ENCODE assay signal across 2 cellular contexts in the genomic region with DNA sequence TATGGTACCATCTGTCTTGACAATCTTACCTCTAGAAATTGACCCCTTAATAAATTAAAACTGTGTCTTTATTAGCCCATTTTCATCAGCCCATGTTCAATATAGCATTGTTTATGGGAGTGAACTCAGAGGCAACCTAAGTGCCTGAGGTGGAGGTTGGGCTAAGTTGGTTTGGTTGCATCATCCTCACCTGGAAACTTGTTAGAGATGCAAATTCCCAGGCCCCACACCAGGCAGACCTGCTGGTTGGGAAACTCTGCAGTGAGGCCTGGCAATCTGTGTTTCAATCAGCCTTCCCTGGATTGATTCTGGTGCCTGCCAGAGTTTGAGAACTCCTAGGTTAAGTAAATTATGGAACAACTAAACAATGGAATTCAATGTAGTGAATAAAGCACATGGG.
TF ChIP-seq lines count a peak whose summit lies in the region.

No MANE protein-coding gene starts in this region.

TF ChIP-seq in GM23338, 12 proteins besides CTCF, POLR2A, EP300 and RAD21:
- no peak for TF ChIP-seq ZNF114 (CRISPR knock-in tag; IDR thresholded peaks at IDR 0.05)
- TF ChIP-seq, protein P1, sequence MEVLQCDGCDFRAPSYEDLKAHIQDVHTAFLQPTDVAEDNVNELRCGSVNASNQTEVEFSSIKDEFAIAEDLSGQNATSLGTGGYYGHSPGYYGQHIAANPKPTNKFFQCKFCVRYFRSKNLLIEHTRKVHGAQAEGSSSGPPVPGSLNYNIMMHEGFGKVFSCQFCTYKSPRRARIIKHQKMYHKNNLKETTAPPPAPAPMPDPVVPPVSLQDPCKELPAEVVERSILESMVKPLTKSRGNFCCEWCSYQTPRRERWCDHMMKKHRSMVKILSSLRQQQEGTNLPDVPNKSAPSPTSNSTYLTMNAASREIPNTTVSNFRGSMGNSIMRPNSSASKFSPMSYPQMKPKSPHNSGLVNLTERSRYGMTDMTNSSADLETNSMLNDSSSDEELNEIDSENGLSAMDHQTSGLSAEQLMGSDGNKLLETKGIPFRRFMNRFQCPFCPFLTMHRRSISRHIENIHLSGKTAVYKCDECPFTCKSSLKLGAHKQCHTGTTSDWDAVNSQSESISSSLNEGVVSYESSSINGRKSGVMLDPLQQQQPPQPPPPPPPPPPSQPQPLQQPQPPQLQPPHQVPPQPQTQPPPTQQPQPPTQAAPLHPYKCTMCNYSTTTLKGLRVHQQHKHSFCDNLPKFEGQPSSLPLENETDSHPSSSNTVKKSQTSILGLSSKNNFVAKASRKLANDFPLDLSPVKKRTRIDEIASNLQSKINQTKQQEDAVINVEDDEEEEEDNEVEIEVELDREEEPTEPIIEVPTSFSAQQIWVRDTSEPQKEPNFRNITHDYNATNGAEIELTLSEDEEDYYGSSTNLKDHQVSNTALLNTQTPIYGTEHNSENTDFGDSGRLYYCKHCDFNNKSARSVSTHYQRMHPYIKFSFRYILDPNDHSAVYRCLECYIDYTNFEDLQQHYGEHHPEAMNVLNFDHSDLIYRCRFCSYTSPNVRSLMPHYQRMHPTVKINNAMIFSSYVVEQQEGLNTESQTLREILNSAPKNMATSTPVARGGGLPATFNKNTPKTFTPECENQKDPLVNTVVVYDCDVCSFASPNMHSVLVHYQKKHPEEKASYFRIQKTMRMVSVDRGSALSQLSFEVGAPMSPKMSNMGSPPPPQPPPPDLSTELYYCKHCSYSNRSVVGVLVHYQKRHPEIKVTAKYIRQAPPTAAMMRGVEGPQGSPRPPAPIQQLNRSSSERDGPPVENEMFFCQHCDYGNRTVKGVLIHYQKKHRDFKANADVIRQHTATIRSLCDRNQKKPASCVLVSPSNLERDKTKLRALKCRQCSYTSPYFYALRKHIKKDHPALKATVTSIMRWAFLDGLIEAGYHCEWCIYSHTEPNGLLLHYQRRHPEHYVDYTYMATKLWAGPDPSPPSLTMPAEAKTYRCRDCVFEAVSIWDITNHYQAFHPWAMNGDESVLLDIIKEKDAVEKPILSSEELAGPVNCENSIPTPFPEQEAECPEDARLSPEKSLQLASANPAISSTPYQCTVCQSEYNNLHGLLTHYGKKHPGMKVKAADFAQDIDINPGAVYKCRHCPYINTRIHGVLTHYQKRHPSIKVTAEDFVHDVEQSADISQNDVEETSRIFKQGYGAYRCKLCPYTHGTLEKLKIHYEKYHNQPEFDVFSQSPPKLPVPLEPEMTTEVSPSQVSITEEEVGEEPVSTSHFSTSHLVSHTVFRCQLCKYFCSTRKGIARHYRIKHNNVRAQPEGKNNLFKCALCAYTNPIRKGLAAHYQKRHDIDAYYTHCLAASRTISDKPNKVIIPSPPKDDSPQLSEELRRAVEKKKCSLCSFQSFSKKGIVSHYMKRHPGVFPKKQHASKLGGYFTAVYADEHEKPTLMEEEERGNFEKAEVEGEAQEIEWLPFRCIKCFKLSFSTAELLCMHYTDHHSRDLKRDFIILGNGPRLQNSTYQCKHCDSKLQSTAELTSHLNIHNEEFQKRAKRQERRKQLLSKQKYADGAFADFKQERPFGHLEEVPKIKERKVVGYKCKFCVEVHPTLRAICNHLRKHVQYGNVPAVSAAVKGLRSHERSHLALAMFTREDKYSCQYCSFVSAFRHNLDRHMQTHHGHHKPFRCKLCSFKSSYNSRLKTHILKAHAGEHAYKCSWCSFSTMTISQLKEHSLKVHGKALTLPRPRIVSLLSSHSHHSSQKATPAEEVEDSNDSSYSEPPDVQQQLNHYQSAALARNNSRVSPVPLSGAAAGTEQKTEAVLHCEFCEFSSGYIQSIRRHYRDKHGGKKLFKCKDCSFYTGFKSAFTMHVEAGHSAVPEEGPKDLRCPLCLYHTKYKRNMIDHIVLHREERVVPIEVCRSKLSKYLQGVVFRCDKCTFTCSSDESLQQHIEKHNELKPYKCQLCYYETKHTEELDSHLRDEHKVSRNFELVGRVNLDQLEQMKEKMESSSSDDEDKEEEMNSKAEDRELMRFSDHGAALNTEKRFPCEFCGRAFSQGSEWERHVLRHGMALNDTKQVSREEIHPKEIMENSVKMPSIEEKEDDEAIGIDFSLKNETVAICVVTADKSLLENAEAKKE (CRISPR knock-in tag; IDR thresholded peaks at IDR 0.05), result peak; percentile 21; the same call in 1 of the 2 replicates
TF ChIP-seq in GM23338: peak in this region for 1.

TF ChIP-seq in IMR-90, 13 proteins besides CTCF, POLR2A, EP300 and RAD21:
- TF ChIP-seq, protein P2, sequence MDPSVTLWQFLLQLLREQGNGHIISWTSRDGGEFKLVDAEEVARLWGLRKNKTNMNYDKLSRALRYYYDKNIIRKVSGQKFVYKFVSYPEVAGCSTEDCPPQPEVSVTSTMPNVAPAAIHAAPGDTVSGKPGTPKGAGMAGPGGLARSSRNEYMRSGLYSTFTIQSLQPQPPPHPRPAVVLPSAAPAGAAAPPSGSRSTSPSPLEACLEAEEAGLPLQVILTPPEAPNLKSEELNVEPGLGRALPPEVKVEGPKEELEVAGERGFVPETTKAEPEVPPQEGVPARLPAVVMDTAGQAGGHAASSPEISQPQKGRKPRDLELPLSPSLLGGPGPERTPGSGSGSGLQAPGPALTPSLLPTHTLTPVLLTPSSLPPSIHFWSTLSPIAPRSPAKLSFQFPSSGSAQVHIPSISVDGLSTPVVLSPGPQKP (IDR thresholded peaks at IDR 0.05; ENCODE audit: borderline replicate concordance, low read depth, low read length), result no peak
- TF ChIP-seq CEBPB (IDR thresholded peaks at IDR 0.05; ENCODE audit: low read depth, low read length), result peak; percentile 35; the same call in 1 of the 2 replicates
